In the genomic region with DNA sequence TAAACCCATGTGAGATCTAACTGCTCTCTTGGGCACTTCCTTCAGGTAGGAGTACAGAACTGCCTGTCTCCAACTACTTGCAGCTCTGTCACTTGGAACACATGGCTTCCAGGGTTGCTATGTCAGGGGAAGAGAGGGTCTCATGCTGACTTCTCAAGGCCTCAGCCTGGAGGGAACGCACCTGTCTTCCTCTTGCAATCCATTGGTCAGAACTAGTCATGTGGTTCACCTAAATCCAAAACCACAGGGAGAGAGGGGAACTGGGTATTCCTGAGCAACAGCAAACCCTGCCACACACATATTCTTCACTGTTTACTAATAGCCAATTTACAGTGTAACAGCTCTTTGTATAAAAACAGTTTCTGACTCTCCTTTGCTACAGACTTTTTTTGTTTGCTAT, we compare ENCODE assay signal across 20 cellular contexts.
"Had no signal": no experiment of that assay in that cellular context is flagged by ENCODE, and none has a peak within 500 bp of the region (broad histone marks: within the 10 kb centered on the region; RNA-seq: fewer than 3 reads in every experiment).

No MANE protein-coding gene starts in this region.

- H3K4me3 ChIP-seq: esophagus squamous epithelium, heart right ventricle, lung had no signal

- H3K9me3 Mint-ChIP-seq: activated T-helper 1 cell treated with anti-CD3 and anti-CD28 coated beads, Interleukin-12 subunit alpha, Interleukin-12 subunit beta, Interleukin-2, Interleukin-4 antibody, amounts not matched to agents 30 ng/mL and 10 ng/mL and 1 ng/mL, durations not matched to agents 14 hours and 24 hours and 36 hours; dendritic cell treated with granulocyte-macrophage colony-stimulating factor and Interleukin-4, amounts not matched to agents 40 ng/mL and 50 ng/mL, for 4 days; nephron had no signal

- H3K36me3 ChIP-seq: esophagus squamous epithelium, heart right ventricle had no signal

- H3K4me3 Mint-ChIP-seq: activated B cell treated with CpG ODN at 0.5 μM for 24 hours; activated CD4-positive, alpha-beta memory T cell treated with anti-CD3 and anti-CD28 coated beads for 36 hours; activated naive CD8-positive, alpha-beta T cell; activated T-helper 1 cell treated with anti-CD3 and anti-CD28 coated beads, Interleukin-12 subunit alpha, Interleukin-12 subunit beta, Interleukin-2, Interleukin-4 antibody, amounts not matched to agents 30 ng/mL and 10 ng/mL and 1 ng/mL, durations not matched to agents 14 hours and 24 hours and 36 hours; dendritic cell treated with granulocyte-macrophage colony-stimulating factor and Interleukin-4, amounts not matched to agents 40 ng/mL and 50 ng/mL, for 4 days; mesothelial cell of epicardium; nephron had no signal

- ATAC-seq: heart right ventricle, left cardiac atrium had no signal

- H3K27ac Mint-ChIP-seq: activated B cell treated with CpG ODN at 0.5 μM for 24 hours; activated CD4-positive, alpha-beta memory T cell treated with anti-CD3 and anti-CD28 coated beads for 36 hours; activated naive CD8-positive, alpha-beta T cell; activated T-helper 1 cell treated with anti-CD3 and anti-CD28 coated beads, Interleukin-12 subunit alpha, Interleukin-12 subunit beta, Interleukin-2, Interleukin-4 antibody, amounts not matched to agents 30 ng/mL and 10 ng/mL and 1 ng/mL, durations not matched to agents 14 hours and 24 hours and 36 hours; dendritic cell treated with granulocyte-macrophage colony-stimulating factor and Interleukin-4, amounts not matched to agents 40 ng/mL and 50 ng/mL, for 4 days; mesothelial cell of epicardium; nephron had no signal

- H3K27me3 Mint-ChIP-seq: activated B cell treated with CpG ODN at 0.5 μM for 24 hours; activated CD4-positive, alpha-beta memory T cell treated with anti-CD3 and anti-CD28 coated beads for 36 hours; activated naive CD8-positive, alpha-beta T cell; dendritic cell treated with granulocyte-macrophage colony-stimulating factor and Interleukin-4, amounts not matched to agents 40 ng/mL and 50 ng/mL, for 4 days had no signal

- H3K36me3 Mint-ChIP-seq: activated CD4-positive, alpha-beta memory T cell treated with anti-CD3 and anti-CD28 coated beads for 36 hours; activated naive CD8-positive, alpha-beta T cell; mesothelial cell of epicardium had no signal

- H3K27me3 ChIP-seq: esophagus squamous epithelium, heart right ventricle had no signal

- H3K4me1 Mint-ChIP-seq: activated B cell treated with CpG ODN at 0.5 μM for 24 hours had no signal

- H3K27ac ChIP-seq: esophagus squamous epithelium, heart right ventricle had no signal

- DNase-seq: activated B cell treated with CpG ODN at 0.5 μM for 24 hours; activated CD4-positive, alpha-beta memory T cell treated with anti-CD3 and anti-CD28 coated beads for 36 hours; activated CD4-positive, alpha-beta T cell treated with anti-CD3 and anti-CD28 coated beads for 4 hours; activated gamma-delta T cell treated with Interleukin-2 at 50 U/mL for 16 hours; activated T-cell treated with anti-CD3 and anti-CD28 coated beads for 4 hours; effector CD8-positive, alpha-beta T cell; esophagus squamous epithelium; heart right ventricle; left cardiac atrium; posterior cingulate gyrus; stimulated activated CD4-positive, alpha-beta T cell treated with anti-CD3 and anti-CD28 coated beads, Interleukin-12 subunit alpha, Interleukin-12 subunit beta, amount 100 ng/mL, for 4 hours; stimulated activated CD4-positive, alpha-beta T cell treated with anti-CD3 and anti-CD28 coated beads, Interleukin-1b, Interleukin-23, amount 100 ng/mL, for 48 hours; stimulated activated CD8-positive, alpha-beta memory T cell treated with anti-CD3 and anti-CD28 coated beads, Interleukin-4, amount 100 ng/mL, for 48 hours; stimulated activated naive CD4-positive, alpha-beta T cell had no signal

- H3K4me1 ChIP-seq: esophagus squamous epithelium had no signal
